8 cellular contexts compared by ENCODE assay signal in the genomic region with DNA sequence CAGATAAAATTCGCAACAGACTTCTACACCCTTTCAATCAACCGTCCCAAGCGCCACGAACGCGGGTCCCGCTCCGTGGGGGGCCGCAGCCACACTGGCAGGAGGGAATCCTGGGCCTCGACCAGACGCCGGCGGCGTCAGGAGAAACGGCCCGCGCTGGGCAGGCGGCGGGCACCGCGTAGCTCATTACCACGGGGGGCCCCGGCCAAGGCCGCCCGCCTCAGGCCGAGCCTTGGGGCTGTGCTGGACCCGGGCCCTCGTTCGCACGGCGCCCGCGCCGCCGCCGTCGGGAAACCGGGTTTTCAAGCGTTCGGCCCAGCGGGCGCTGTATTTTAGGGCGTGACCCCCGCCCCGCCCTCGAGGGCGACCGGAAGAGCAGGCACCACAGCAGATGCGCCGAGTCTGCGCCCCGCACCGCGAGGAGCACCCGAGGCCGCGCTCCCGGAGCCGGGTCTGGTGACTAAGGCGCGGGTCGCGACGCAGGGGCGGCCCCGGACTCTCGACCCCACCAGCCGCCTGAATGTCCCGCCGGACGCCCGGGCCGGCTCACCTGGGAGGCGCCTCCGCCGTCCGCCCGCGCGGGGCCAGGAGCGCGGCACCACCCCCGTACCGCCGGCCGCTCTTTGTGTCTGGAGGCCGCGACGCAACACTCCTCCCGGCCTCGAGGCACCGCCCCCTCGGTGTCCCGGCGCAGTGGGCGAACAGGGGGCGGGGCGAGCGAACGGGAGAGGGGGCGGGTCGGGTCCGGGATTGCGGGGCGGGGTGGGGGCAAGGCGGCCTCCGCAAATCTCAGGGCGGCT. TPM values are rescaled to one million over a fixed set of nuclear protein-coding genes. Genes with fewer than 3 reads are reported as not detected.
A peak's percentile ranks its signal among the peaks of the same experiment; 100 is the strongest.
DNase-seq lines count a peak whose midpoint lies in the region; ATAC-seq lines count a peak whose summit lies in the region.

A gene (minus strand): TSS at position 627 of the 800 bp plus-strand sequence. CDS start 58,944 bp downstream, outside the sequence.

- H3K36me3 Mint-ChIP-seq in activated T-cell treated with anti-CD3 and anti-CD28 coated beads, Interleukin-2, amount 50 U/mL, for 4 hours (ENCODE audit: insufficient read depth), result no peaks in the 10 kb centered on the region
- no peaks in the 10 kb centered on the region for H3K36me3 Mint-ChIP-seq in naive B cell

- H3K4me3 Mint-ChIP-seq in activated T-cell treated with anti-CD3 and anti-CD28 coated beads, Interleukin-2, amount 50 U/mL, for 4 hours, result peak within 1 kb of the TSS; percentile 72
- peak within 1 kb of the TSS; percentile 55 to 87 (median 79) for H3K4me3 Mint-ChIP-seq in naive B cell
- peak within 1 kb of the TSS; percentile 92 to 93 for H3K4me3 Mint-ChIP-seq in stimulated activated naive CD8-positive, alpha-beta T cell treated with anti-CD3 and anti-CD28 coated beads, Interleukin-15, amount 100 ng/mL, for 72 hours

- DNase-seq in COR-L47 (lab: John Stamatoyannopoulos, UW) (peak; percentile 59), H7 (peak; percentile 98), NCI-H460 (ENCODE audit: extremely low read depth, low read depth) (peak; percentile 35), fibroblast of gingiva (ENCODE audit: low read depth) (peak; percentile 63), naive B cell (peak; percentile 14), NAMALWA (ENCODE audit: low spot score) (no peak)
- DNase-seq in activated T-cell treated with anti-CD3 and anti-CD28 coated beads, Interleukin-2, amount 50 U/mL, for 4 hours, result peak; percentile 46
- peak; percentile 56 to 61 for DNase-seq in stimulated activated naive CD8-positive, alpha-beta T cell treated with anti-CD3 and anti-CD28 coated beads, Interleukin-15, amount 100 ng/mL, for 72 hours

- peak; percentile 86 to 90 for ATAC-seq in activated T-cell treated with anti-CD3 and anti-CD28 coated beads, Interleukin-2, amount 50 U/mL, for 4 hours
- peak; percentile 74 to 75 for ATAC-seq in naive B cell (ENCODE audit: low read depth in 2 of 2)
- ATAC-seq in stimulated activated naive CD8-positive, alpha-beta T cell treated with anti-CD3 and anti-CD28 coated beads, Interleukin-15, amount 100 ng/mL, for 72 hours, result peak; percentile 92

- H3K27ac Mint-ChIP-seq in naive B cell, result no peak within 1 kb of the TSS
- H3K27ac Mint-ChIP-seq in stimulated activated naive CD8-positive, alpha-beta T cell treated with anti-CD3 and anti-CD28 coated beads, Interleukin-15, amount 100 ng/mL, for 72 hours, result peak within 1 kb of the TSS; percentile 86 to 88

- no peaks in the 10 kb centered on the region for H3K9me3 Mint-ChIP-seq in activated T-cell treated with anti-CD3 and anti-CD28 coated beads, Interleukin-2, amount 50 U/mL, for 4 hours
- peaks cover 0 to 11% (median 3%) of the 10 kb centered on the region in 7 donors for H3K9me3 Mint-ChIP-seq in naive B cell
- H3K9me3 Mint-ChIP-seq in stimulated activated naive CD8-positive, alpha-beta T cell treated with anti-CD3 and anti-CD28 coated beads, Interleukin-15, amount 100 ng/mL, for 72 hours, result no peaks in the 10 kb centered on the region

- H3K36me3 ChIP-seq in H7 (replicated peaks; ENCODE audit: control insufficient read depth, insufficient read depth, low read length), result no peaks in the 10 kb centered on the region

- peaks cover 13% of the 10 kb centered on the region for H3K27me3 Mint-ChIP-seq in activated T-cell treated with anti-CD3 and anti-CD28 coated beads, Interleukin-2, amount 50 U/mL, for 4 hours (ENCODE audit: low read depth)
- H3K27me3 Mint-ChIP-seq in naive B cell, result peaks cover 18 to 43% (median 36%) of the 10 kb centered on the region in 3 donors
- H3K27me3 Mint-ChIP-seq in stimulated activated naive CD8-positive, alpha-beta T cell treated with anti-CD3 and anti-CD28 coated beads, Interleukin-15, amount 100 ng/mL, for 72 hours, result peaks cover 13% of the 10 kb centered on the region

- peak within 1 kb of the TSS; percentile 74 for H3K4me3 ChIP-seq in H7 (ENCODE audit: insufficient read depth, low read depth, low read length)

- H3K4me1 Mint-ChIP-seq in activated T-cell treated with anti-CD3 and anti-CD28 coated beads, Interleukin-2, amount 50 U/mL, for 4 hours (ENCODE audit: low read depth), result peaks cover 8% of the 10 kb centered on the region
- peaks cover 4 to 6% (median 6%) of the 10 kb centered on the region in 3 donors for H3K4me1 Mint-ChIP-seq in naive B cell
- peaks cover 11% of the 10 kb centered on the region for H3K4me1 Mint-ChIP-seq in stimulated activated naive CD8-positive, alpha-beta T cell treated with anti-CD3 and anti-CD28 coated beads, Interleukin-15, amount 100 ng/mL, for 72 hours

- H3K27me3 ChIP-seq in H7 (ENCODE audit: control insufficient read depth, insufficient read depth, low read length), result no peaks in the 10 kb centered on the region; the same call in 1 of the 2 replicates

RNA-seq across cellular contexts. Expression of the gene that starts here (rescaled TPM):
- 33.7 and 42.6 TPM in 2 replicates for total RNA-seq in H7 (2014; rRNA removed; shearing (Covaris generic))
- total RNA-seq in NCI-H460 (2014; rRNA removed; shearing (Covaris generic)), result 1.6 and 2.8 TPM in 2 replicates
- polyA plus RNA-seq in NCI-H460 (2014; cell fraction: nucleus; rRNA removed), result 3.0 and 3.8 TPM in 2 replicates
- under 1 TPM; 0.61 to 0.71 (median 0.66) TPM for total RNA-seq in activated T-cell treated with anti-CD3 and anti-CD28 coated beads, Interleukin-2, amount 50 U/mL, for 4 hours
- polyA plus RNA-seq in naive B cell (ENCODE audit: low read depth in 6 of 6), result under 1 TPM in 4 of 6 donors, not detected in 2; 0.08 to 0.65 (median 0.38) TPM

Comparison
In these comparisons a context has a peak if more than half of its experiments do, and no peak if none do; other contexts are left out.
1. Peak in DNase-seq and ATAC-seq in activated T-cell treated with anti-CD3 and anti-CD28 coated beads, Interleukin-2, amount 50 U/mL, for 4 hours; RNA of the gene not detected or under 1 TPM.
2. Peak in DNase-seq and ATAC-seq in naive B cell; RNA of the gene not detected or under 1 TPM.
3. H3K27ac Mint-ChIP-seq: peak in stimulated activated naive CD8-positive, alpha-beta T cell treated with anti-CD3 and anti-CD28 coated beads, Interleukin-15, amount 100 ng/mL, for 72 hours (2 of 2); none in naive B cell (0 of 6).
4. Peak in every context shown above with its lines, with median percentiles within 50 percentile points of each other: ATAC-seq and H3K4me3 Mint-ChIP-seq.